ENCODE assay signal across 39 cellular contexts in the genomic region with DNA sequence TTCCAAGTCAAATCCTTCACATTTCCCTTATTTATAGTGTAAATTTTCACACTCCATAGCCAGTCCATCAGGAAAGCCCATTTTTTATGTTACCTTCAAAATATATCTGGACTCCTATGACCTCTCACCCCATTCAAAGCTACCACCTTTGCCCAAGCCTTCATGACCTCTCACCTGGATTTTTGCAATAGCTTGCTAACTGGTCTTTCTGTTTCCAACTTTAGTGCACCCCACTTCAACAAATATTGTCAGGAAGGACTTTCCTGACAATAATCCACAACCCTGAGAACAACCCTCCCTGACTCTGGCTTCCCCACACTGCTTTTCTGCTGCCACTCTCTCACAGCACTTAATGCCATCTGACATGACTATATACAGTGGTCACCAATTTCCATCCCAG. TPM values are rescaled to one million over a fixed set of nuclear protein-coding genes. Genes with fewer than 3 reads are reported as not detected.
"Had no signal": no experiment of that assay in that cellular context is flagged by ENCODE, and none has a peak within 500 bp of the region (broad histone marks: within the 10 kb centered on the region; RNA-seq: fewer than 3 reads in every experiment).

No MANE protein-coding gene starts in this region.

- H3K27me3 Mint-ChIP-seq: activated B cell treated with CpG ODN at 0.5 μM for 24 hours; activated CD4-positive, alpha-beta memory T cell treated with anti-CD3 and anti-CD28 coated beads for 36 hours; activated CD4-positive, alpha-beta T cell treated with anti-CD3 and anti-CD28 coated beads, Interleukin-2, amount 10 ng/mL, durations not matched to agents 24 days and 14 days; activated T-helper 17 cell treated with anti-CD3 and anti-CD28 coated beads, Interleukin-2, amount 50 U/mL, for 72 hours had no signal

- FAIRE-seq: astrocyte, TTC549 had no signal

- DNase-seq: activated B cell treated with CpG ODN at 0.5 μM for 24 hours; activated CD4-positive, alpha-beta memory T cell treated with anti-CD3 and anti-CD28 coated beads for 36 hours; activated CD4-positive, alpha-beta T cell treated with anti-CD3 and anti-CD28 coated beads for 4 hours; activated CD4-positive, alpha-beta T cell treated with anti-CD3 and anti-CD28 coated beads, Interleukin-2, amount 10 ng/mL, durations not matched to agents 24 days and 14 days; activated CD4-positive, alpha-beta T cell treated with anti-CD3 and anti-CD28 coated beads, Interleukin-2, amount 50 U/mL, for 1 hour; activated CD4-positive, alpha-beta T cell treated with anti-CD3 and anti-CD28 coated beads, Interleukin-2, amount 50 U/mL, for 4 hours; activated CD4-positive, CD25-positive, alpha-beta regulatory T cell treated with anti-CD3 and anti-CD28 coated beads, Interleukin-2, amount 50 U/mL, for 72 hours; activated CD8-positive, alpha-beta memory T cell treated with anti-CD3 and anti-CD28 coated beads, Interleukin-2, amount 50 U/mL, for 4 hours; activated CD8-positive, alpha-beta T cell treated with anti-CD3 and anti-CD28 coated beads for 36 hours; activated effector memory CD4-positive, alpha-beta T cell treated with anti-CD3 and anti-CD28 coated beads, Interleukin-2, amount 50 U/mL, for 16 hours; activated gamma-delta T cell treated with Interleukin-2 at 50 U/mL for 16 hours; activated naive CD4-positive, alpha-beta T cell; activated naive CD4-positive, alpha-beta T cell treated with anti-CD3 and anti-CD28 coated beads for 36 hours; activated naive CD4-positive, alpha-beta T cell treated with anti-CD3 and anti-CD28 coated beads, Interleukin-2, amount 50 U/mL, for 16 hours; activated naive CD8-positive, alpha-beta T cell treated with anti-CD3 and anti-CD28 coated beads for 36 hours; activated T-cell treated with anti-CD3 and anti-CD28 coated beads for 4 hours; activated T-cell treated with anti-CD3 and anti-CD28 coated beads, Interleukin-2, amount 50 U/mL, for 1 hour; activated T-cell treated with anti-CD3 and anti-CD28 coated beads, Interleukin-2, amount 50 U/mL, for 4 hours; activated T-cell treated with anti-CD3 and anti-CD28 coated beads, Interleukin-2, amount 50 U/mL, for 72 hours; adrenal gland; amniotic stem cell; aorta; body of pancreas; brain microvascular endothelial cell; central memory CD4-positive, alpha-beta T cell; T-helper 1 cell; T-helper 2 cell; T-helper 9 cell had no signal

- H3K9me3 Mint-ChIP-seq: activated CD4-positive, alpha-beta memory T cell treated with anti-CD3 and anti-CD28 coated beads for 36 hours; activated CD4-positive, alpha-beta T cell treated with anti-CD3 and anti-CD28 coated beads, Interleukin-2, amount 10 ng/mL, durations not matched to agents 24 days and 14 days; activated CD8-positive, alpha-beta T cell treated with anti-CD3 and anti-CD28 coated beads for 36 hours; activated naive CD4-positive, alpha-beta T cell treated with anti-CD3 and anti-CD28 coated beads for 36 hours; activated naive CD4-positive, alpha-beta T cell treated with anti-CD3 and anti-CD28 coated beads, Interleukin-2, amount 50 U/mL, for 72 hours; activated naive CD8-positive, alpha-beta T cell treated with anti-CD3 and anti-CD28 coated beads for 36 hours; activated T-cell treated with anti-CD3 and anti-CD28 coated beads, Interleukin-2, amount 50 U/mL, for 4 hours; activated T-cell treated with anti-CD3 and anti-CD28 coated beads, Interleukin-2, amount 50 U/mL, for 72 hours; activated T-helper 1 cell treated with anti-CD3 and anti-CD28 coated beads, Interleukin-12 subunit alpha, Interleukin-12 subunit beta, Interleukin-2, Interleukin-4 antibody, amounts not matched to agents 30 ng/mL and 10 ng/mL and 1 ng/mL, durations not matched to agents 14 hours and 24 hours and 36 hours; activated T-helper 17 cell treated with anti-CD3 and anti-CD28 coated beads, Interleukin-2, amount 50 U/mL, for 72 hours; T-helper 1 cell treated with Interleukin-12 subunit alpha and Interleukin-12 subunit beta and Interleukin-4 antibody, amounts not matched to agents 30 μg/mL and 1 μg/mL, for 36 hours; T-helper 2 cell treated with Interferon-gamma antibody and Interleukin-4, amounts not matched to agents 5 μg/mL and 100 μg/mL, for 36 hours had no signal

- H3K27me3 ChIP-seq: adrenal gland, body of pancreas, brain microvascular endothelial cell, breast epithelium had no signal

- H3K4me1 Mint-ChIP-seq: activated B cell treated with CpG ODN at 0.5 μM for 24 hours; activated CD4-positive, alpha-beta T cell treated with anti-CD3 and anti-CD28 coated beads, Interleukin-2, amount 10 ng/mL, durations not matched to agents 24 days and 14 days; activated naive CD8-positive, alpha-beta T cell treated with anti-CD3 and anti-CD28 coated beads for 36 hours; activated T-helper 17 cell treated with anti-CD3 and anti-CD28 coated beads, Interleukin-2, amount 50 U/mL, for 72 hours had no signal

- H3K9me3 ChIP-seq: adrenal gland, body of pancreas, breast epithelium had no signal

- H3K27ac Mint-ChIP-seq: activated B cell treated with CpG ODN at 0.5 μM for 24 hours; activated CD4-positive, alpha-beta memory T cell treated with anti-CD3 and anti-CD28 coated beads for 36 hours; activated CD4-positive, alpha-beta T cell treated with anti-CD3 and anti-CD28 coated beads, Interleukin-2, amount 10 ng/mL, durations not matched to agents 24 days and 14 days; activated CD8-positive, alpha-beta T cell treated with anti-CD3 and anti-CD28 coated beads for 36 hours; activated naive CD4-positive, alpha-beta T cell treated with anti-CD3 and anti-CD28 coated beads for 36 hours; activated naive CD4-positive, alpha-beta T cell treated with anti-CD3 and anti-CD28 coated beads, Interleukin-2, amount 50 U/mL, for 72 hours; activated naive CD8-positive, alpha-beta T cell treated with anti-CD3 and anti-CD28 coated beads for 36 hours; activated T-cell treated with anti-CD3 and anti-CD28 coated beads, Interleukin-2, amount 50 U/mL, for 72 hours; activated T-helper 1 cell treated with anti-CD3 and anti-CD28 coated beads, Interleukin-12 subunit alpha, Interleukin-12 subunit beta, Interleukin-2, Interleukin-4 antibody, amounts not matched to agents 30 ng/mL and 10 ng/mL and 1 ng/mL, durations not matched to agents 14 hours and 24 hours and 36 hours; activated T-helper 17 cell treated with anti-CD3 and anti-CD28 coated beads, Interleukin-2, amount 50 U/mL, for 72 hours; T-helper 1 cell treated with Interleukin-12 subunit alpha and Interleukin-12 subunit beta and Interleukin-4 antibody, amounts not matched to agents 30 μg/mL and 1 μg/mL, for 36 hours; T-helper 2 cell treated with Interferon-gamma antibody and Interleukin-4, amounts not matched to agents 5 μg/mL and 100 μg/mL, for 36 hours had no signal

- H3K4me1 ChIP-seq: adrenal gland, body of pancreas, breast epithelium had no signal

- H3K36me3 ChIP-seq: adrenal gland, brain microvascular endothelial cell, breast epithelium had no signal

- H3K4me3 ChIP-seq: adrenal gland, body of pancreas, breast epithelium had no signal

- H3K36me3 Mint-ChIP-seq: activated CD4-positive, alpha-beta memory T cell treated with anti-CD3 and anti-CD28 coated beads for 36 hours; activated naive CD4-positive, alpha-beta T cell treated with anti-CD3 and anti-CD28 coated beads, Interleukin-2, amount 50 U/mL, for 72 hours; activated naive CD8-positive, alpha-beta T cell treated with anti-CD3 and anti-CD28 coated beads for 36 hours had no signal

- H3K4me3 Mint-ChIP-seq: activated B cell treated with CpG ODN at 0.5 μM for 24 hours; activated CD4-positive, alpha-beta memory T cell treated with anti-CD3 and anti-CD28 coated beads for 36 hours; activated CD4-positive, alpha-beta T cell treated with anti-CD3 and anti-CD28 coated beads, Interleukin-2, amount 10 ng/mL, durations not matched to agents 24 days and 14 days; activated CD8-positive, alpha-beta T cell treated with anti-CD3 and anti-CD28 coated beads for 36 hours; activated naive CD4-positive, alpha-beta T cell treated with anti-CD3 and anti-CD28 coated beads for 36 hours; activated naive CD8-positive, alpha-beta T cell treated with anti-CD3 and anti-CD28 coated beads for 36 hours; activated T-cell treated with anti-CD3 and anti-CD28 coated beads, Interleukin-2, amount 50 U/mL, for 4 hours; activated T-cell treated with anti-CD3 and anti-CD28 coated beads, Interleukin-2, amount 50 U/mL, for 72 hours; activated T-helper 1 cell treated with anti-CD3 and anti-CD28 coated beads, Interleukin-12 subunit alpha, Interleukin-12 subunit beta, Interleukin-2, Interleukin-4 antibody, amounts not matched to agents 30 ng/mL and 10 ng/mL and 1 ng/mL, durations not matched to agents 14 hours and 24 hours and 36 hours; activated T-helper 17 cell treated with anti-CD3 and anti-CD28 coated beads, Interleukin-2, amount 50 U/mL, for 72 hours; T-helper 1 cell treated with Interleukin-12 subunit alpha and Interleukin-12 subunit beta and Interleukin-4 antibody, amounts not matched to agents 30 μg/mL and 1 μg/mL, for 36 hours; T-helper 2 cell treated with Interferon-gamma antibody and Interleukin-4, amounts not matched to agents 5 μg/mL and 100 μg/mL, for 36 hours had no signal

- ATAC-seq: activated CD8-positive, alpha-beta T cell treated with anti-CD3 and anti-CD28 coated beads for 36 hours; activated naive CD4-positive, alpha-beta T cell treated with anti-CD3 and anti-CD28 coated beads, Interleukin-2, amount 50 U/mL, for 72 hours; activated T-cell treated with anti-CD3 and anti-CD28 coated beads, Interleukin-2, amount 50 U/mL, for 4 hours; activated T-cell treated with anti-CD3 and anti-CD28 coated beads, Interleukin-2, amount 50 U/mL, for 72 hours; activated T-helper 17 cell treated with anti-CD3 and anti-CD28 coated beads, Interleukin-2, amount 50 U/mL, for 72 hours; body of pancreas had no signal

- H3K27ac ChIP-seq: adrenal gland, body of pancreas, brain microvascular endothelial cell, breast epithelium, VCaP had no signal

RNA-seq across cellular contexts. Expression of gene ASIC5, which starts 33.4 kb away (rescaled TPM):
- total RNA-seq: activated B cell treated with CpG ODN at 0.5 μM for 24 hours; activated CD4-positive, alpha-beta memory T cell treated with anti-CD3 and anti-CD28 coated beads for 36 hours; activated CD4-positive, alpha-beta T cell treated with anti-CD3 and anti-CD28 coated beads, Interleukin-2, amount 10 ng/mL, durations not matched to agents 24 days and 14 days; activated CD8-positive, alpha-beta memory T cell treated with anti-CD3 and anti-CD28 coated beads for 36 hours; activated CD8-positive, alpha-beta T cell treated with anti-CD3 and anti-CD28 coated beads for 36 hours; activated naive CD4-positive, alpha-beta T cell treated with anti-CD3 and anti-CD28 coated beads for 36 hours; activated naive CD4-positive, alpha-beta T cell treated with anti-CD3 and anti-CD28 coated beads, Interleukin-2, amount 50 U/mL, for 72 hours; activated naive CD8-positive, alpha-beta T cell treated with anti-CD3 and anti-CD28 coated beads for 36 hours; activated T-cell treated with anti-CD3 and anti-CD28 coated beads, Interleukin-2, amount 50 U/mL, for 4 hours; activated T-cell treated with anti-CD3 and anti-CD28 coated beads, Interleukin-2, amount 50 U/mL, for 72 hours; activated T-helper 1 cell treated with anti-CD3 and anti-CD28 coated beads, Interleukin-12 subunit alpha, Interleukin-12 subunit beta, Interleukin-2, Interleukin-4 antibody, amounts not matched to agents 30 ng/mL and 10 ng/mL and 1 ng/mL, durations not matched to agents 14 hours and 24 hours and 36 hours; activated T-helper 17 cell treated with anti-CD3 and anti-CD28 coated beads, Interleukin-2, amount 50 U/mL, for 72 hours; adrenal gland; aorta; astrocyte; body of pancreas; breast epithelium; cardiac septum had no signal
- polyA plus RNA-seq: adrenal gland, aorta had no signal
